In the genomic region with DNA sequence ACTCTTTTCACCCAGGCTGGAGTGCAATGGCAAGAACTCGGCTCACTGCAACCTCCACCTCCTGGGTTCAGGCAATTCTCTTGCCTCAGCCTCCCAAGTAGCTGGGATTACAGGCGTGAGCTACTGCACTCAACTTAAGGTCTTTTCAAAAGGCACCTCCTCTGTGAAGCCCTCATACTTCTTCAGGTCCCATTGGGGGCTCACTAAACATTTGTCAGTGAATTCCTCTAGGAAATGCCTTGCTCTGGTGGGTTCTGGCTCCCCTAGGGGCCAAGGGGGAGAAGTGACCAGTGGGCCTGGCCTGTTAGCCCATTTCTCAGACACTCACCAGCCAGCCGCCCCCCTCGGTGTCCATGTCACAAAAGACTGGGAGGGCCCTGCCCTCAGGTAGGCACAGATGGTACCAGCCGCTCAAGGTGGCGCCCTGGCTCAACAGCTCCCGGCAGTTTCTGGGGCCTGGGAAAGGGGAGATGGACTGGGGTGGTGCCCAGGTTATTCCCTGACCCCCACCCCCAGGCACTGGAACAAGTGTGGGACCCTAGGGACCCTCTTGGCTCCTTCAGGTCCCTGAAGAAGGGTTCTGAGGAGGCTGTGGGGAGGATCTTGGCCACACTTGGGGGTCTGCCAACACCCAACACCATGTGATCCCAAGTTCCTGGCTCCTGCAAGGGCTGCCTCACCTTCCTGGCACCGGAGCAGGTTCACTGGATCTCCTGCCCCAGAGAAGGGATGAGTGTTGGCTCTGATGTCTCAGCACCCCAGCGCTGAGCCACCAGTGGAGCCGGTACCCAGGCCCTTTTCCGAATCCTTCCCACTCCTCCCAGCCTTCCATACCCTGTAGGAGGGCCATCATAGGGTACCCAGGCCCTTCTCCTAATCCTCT, we compare ENCODE assay signal across 1 cellular context.
TF ChIP-seq lines count a peak whose summit lies in the region.

No MANE protein-coding gene starts in this region.

TF ChIP-seq in endothelial cell of umbilical vein, 7 proteins besides CTCF, POLR2A, EP300 and RAD21:
- TF ChIP-seq, protein P1, sequence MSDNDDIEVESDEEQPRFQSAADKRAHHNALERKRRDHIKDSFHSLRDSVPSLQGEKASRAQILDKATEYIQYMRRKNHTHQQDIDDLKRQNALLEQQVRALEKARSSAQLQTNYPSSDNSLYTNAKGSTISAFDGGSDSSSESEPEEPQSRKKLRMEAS (IDR thresholded peaks at IDR 0.05; ENCODE audit: insufficient read depth, insufficient read length), result no peak
- no peak for TF ChIP-seq EZH2 (IDR thresholded peaks at IDR 0.05; ENCODE audit: borderline replicate concordance, low read depth, low read length, severe bottlenecking)
- no peak for TF ChIP-seq JUN (IDR thresholded peaks at IDR 0.05; ENCODE audit: borderline replicate concordance, insufficient read depth, insufficient read length, low read depth)
- no peak for TF ChIP-seq GATA2 (IDR thresholded peaks at IDR 0.05; ENCODE audit: insufficient read depth, insufficient read length, low read depth, low read length)
- no peak for TF ChIP-seq MYC (IDR thresholded peaks at IDR 0.05; ENCODE audit: low read depth, low read length)
- TF ChIP-seq FOS (IDR thresholded peaks at IDR 0.05; ENCODE audit: borderline replicate concordance, insufficient read depth, low read length), result no peak
- TF ChIP-seq POLR2AphosphoS5 (IDR thresholded peaks at IDR 0.05; ENCODE audit: insufficient read depth, low read depth, low read length), result no peak
TF ChIP-seq in endothelial cell of umbilical vein: peak in this region for 0.
